1 cellular context compared by ENCODE assay signal in the genomic region with DNA sequence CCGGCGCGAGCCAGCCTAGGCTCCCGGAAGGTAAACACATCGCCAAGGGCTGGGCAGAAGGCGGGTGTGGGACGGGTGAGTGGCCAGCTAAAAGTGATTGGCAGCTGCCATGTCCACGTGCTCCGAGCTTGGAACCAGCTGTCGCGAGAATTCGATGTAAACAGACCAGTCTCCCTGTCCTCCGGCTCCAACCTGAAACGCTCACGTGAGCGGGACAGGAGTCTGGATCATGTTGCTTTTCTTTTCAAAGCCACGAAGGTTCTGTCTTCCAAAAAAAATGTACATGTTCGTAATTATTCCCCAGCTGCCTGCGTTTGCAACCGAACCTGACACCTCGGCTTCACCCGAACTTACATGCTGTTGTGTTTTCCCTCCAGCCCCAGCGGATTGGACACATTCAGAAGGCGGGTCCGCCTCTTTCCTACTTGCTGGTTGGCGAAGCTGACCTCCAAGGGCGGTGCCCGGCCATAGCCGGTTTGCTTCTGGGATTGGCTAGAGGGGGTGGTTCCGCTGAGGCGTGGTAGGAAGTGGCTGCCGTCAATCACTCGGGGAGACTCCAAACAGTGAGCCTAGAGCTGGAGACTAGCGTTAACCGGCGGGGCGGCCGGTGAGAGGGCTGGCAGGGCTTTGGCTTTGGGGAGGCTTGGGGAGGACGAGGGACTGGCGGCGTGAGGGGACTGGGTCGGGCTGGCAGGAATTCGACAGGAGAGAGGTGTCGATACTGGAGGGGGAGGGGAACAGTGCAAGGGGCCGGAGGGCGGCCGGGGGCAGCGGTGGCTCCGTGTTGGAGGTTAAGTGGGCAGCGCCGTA.
TF ChIP-seq lines count a peak whose summit lies in the region.

A gene (plus strand): TSS at position 544 of the 810 bp plus-strand sequence.

TF ChIP-seq in HCT116, 20 proteins besides CTCF, POLR2A, EP300 and RAD21 (continued from another document):
- TF ChIP-seq, protein P1, sequence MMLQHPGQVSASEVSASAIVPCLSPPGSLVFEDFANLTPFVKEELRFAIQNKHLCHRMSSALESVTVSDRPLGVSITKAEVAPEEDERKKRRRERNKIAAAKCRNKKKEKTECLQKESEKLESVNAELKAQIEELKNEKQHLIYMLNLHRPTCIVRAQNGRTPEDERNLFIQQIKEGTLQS (IDR thresholded peaks at IDR 0.05), result no peak
- TF ChIP-seq SIN3A (IDR thresholded peaks at IDR 0.05; ENCODE audit: low read depth) (peak; percentile 73), ZNF274 (IDR thresholded peaks at IDR 0.05; ENCODE audit: low read depth, low read length) (no peak), TCF7L2 (IDR thresholded peaks at IDR 0.05; ENCODE audit: borderline replicate concordance, extremely low read depth, insufficient read depth, insufficient read length) (no peak), POLR2AphosphoS5 (IDR thresholded peaks at IDR 0.05; ENCODE audit: low read depth, low read length) (peak; percentile 98), JUND (IDR thresholded peaks at IDR 0.05) (no peak), FOSL1 (IDR thresholded peaks at IDR 0.05; ENCODE audit: low read depth) (no peak), CEBPB (IDR thresholded peaks at IDR 0.05; ENCODE audit: low read depth) (no peak), EGR1 (IDR thresholded peaks at IDR 0.05; ENCODE audit: low read depth) (no peak), YY1 (IDR thresholded peaks at IDR 0.05; ENCODE audit: extremely low read depth, insufficient replicate concordance, low read depth, low read length) (peak; percentile 46)
- TF ChIP-seq, protein P2, sequence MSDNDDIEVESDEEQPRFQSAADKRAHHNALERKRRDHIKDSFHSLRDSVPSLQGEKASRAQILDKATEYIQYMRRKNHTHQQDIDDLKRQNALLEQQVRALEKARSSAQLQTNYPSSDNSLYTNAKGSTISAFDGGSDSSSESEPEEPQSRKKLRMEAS (IDR thresholded peaks at IDR 0.05), result peak; percentile 99
- TF ChIP-seq, protein P3, sequence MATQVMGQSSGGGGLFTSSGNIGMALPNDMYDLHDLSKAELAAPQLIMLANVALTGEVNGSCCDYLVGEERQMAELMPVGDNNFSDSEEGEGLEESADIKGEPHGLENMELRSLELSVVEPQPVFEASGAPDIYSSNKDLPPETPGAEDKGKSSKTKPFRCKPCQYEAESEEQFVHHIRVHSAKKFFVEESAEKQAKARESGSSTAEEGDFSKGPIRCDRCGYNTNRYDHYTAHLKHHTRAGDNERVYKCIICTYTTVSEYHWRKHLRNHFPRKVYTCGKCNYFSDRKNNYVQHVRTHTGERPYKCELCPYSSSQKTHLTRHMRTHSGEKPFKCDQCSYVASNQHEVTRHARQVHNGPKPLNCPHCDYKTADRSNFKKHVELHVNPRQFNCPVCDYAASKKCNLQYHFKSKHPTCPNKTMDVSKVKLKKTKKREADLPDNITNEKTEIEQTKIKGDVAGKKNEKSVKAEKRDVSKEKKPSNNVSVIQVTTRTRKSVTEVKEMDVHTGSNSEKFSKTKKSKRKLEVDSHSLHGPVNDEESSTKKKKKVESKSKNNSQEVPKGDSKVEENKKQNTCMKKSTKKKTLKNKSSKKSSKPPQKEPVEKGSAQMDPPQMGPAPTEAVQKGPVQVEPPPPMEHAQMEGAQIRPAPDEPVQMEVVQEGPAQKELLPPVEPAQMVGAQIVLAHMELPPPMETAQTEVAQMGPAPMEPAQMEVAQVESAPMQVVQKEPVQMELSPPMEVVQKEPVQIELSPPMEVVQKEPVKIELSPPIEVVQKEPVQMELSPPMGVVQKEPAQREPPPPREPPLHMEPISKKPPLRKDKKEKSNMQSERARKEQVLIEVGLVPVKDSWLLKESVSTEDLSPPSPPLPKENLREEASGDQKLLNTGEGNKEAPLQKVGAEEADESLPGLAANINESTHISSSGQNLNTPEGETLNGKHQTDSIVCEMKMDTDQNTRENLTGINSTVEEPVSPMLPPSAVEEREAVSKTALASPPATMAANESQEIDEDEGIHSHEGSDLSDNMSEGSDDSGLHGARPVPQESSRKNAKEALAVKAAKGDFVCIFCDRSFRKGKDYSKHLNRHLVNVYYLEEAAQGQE (IDR thresholded peaks at IDR 0.05; ENCODE audit: low read depth), result no peak
TF ChIP-seq in HCT116: peak in this region for 7.
